ENCODE assay signal across 26 cellular contexts in the genomic region with DNA sequence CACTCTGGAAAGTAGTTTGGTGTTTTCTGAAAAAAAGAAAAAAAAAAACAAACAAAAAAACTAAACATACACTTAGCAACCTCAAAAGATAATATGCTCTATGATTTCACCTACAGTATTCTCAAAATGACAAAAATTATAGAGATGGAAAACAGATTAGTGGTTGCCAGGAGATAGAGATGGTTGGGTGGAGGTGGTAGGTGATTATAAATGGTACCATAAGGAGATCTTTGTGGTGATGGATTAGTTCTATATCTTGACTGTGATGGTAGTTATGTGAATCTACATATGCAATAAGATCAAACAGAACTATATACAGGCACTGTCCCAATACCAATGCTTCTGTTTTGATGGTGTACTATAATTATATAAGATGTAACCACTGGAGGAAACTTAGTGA. TPM values are rescaled to one million over a fixed set of nuclear protein-coding genes. Genes with fewer than 3 reads are reported as not detected.
DNase-seq lines count a peak whose midpoint lies in the region; ATAC-seq and TF ChIP-seq lines count a peak whose summit lies in the region.
"Had no signal": no experiment of that assay in that cellular context is flagged by ENCODE, and none has a peak within 500 bp of the region (broad histone marks: within the 10 kb centered on the region; RNA-seq: fewer than 3 reads in every experiment).

No MANE protein-coding gene starts in this region.

- H3K36me3 ChIP-seq in HEK293 (ENCODE audit: control insufficient read depth in 2 of 2, insufficient read depth in 1 of 2, low read length in 2 of 2) = no peaks in the 10 kb centered on the region
- no peaks in the 10 kb centered on the region for H3K36me3 ChIP-seq in naive thymus-derived CD4-positive, alpha-beta T cell (ENCODE audit: control insufficient read depth in 2 of 3, insufficient read depth in 3 of 3, low read length in 3 of 3)
- H3K36me3 ChIP-seq: brain microvascular endothelial cell, gastrocnemius medialis, ovary, upper lobe of right lung had no signal

- intact Hi-C loops in activated naive CD4-positive, alpha-beta T cell treated with anti-CD3 and anti-CD28 coated beads for 36 hours (cut with micrococcal nuclease) = no loop called here
- intact Hi-C loops in activated T-helper 1 cell treated with anti-CD3 and anti-CD28 coated beads, Interleukin-12 subunit alpha, Interleukin-12 subunit beta, Interleukin-2, Interleukin-4 antibody, amounts not matched to agents 30 ng/mL and 10 ng/mL and 1 ng/mL, durations not matched to agents 14 hours and 24 hours and 36 hours (cut with micrococcal nuclease) = loop anchor here (1.0 kb wide), 2 partner anchors 16 to 32 kb away; partner anchors contain the start of gene PTBP3
- intact Hi-C loops in naive thymus-derived CD4-positive, alpha-beta T cell (cut with micrococcal nuclease) = no loop called here

- no peak overlapping the region for H3K27ac ChIP-seq in HEK293 (ENCODE audit: extremely low read depth, low read depth, low read length)
- no peak overlapping the region for H3K27ac ChIP-seq in naive thymus-derived CD4-positive, alpha-beta T cell (ENCODE audit: low read depth, low read length)
- H3K27ac ChIP-seq: BLaER1, brain microvascular endothelial cell, gastrocnemius medialis, ovary, upper lobe of right lung had no signal

- H3K9me3 ChIP-seq in HEK293 (ENCODE audit: control insufficient read depth, insufficient read depth, low read depth, low read length) = no peaks in the 10 kb centered on the region
- no peaks in the 10 kb centered on the region for H3K9me3 ChIP-seq in naive thymus-derived CD4-positive, alpha-beta T cell (ENCODE audit: control insufficient read depth in 2 of 3, low read length in 3 of 3)
- H3K9me3 ChIP-seq: gastrocnemius medialis, ovary, upper lobe of right lung had no signal

- peaks cover 37% of the 10 kb centered on the region for H3K4me1 Mint-ChIP-seq in activated naive CD4-positive, alpha-beta T cell treated with anti-CD3 and anti-CD28 coated beads for 36 hours (ENCODE audit: low read depth)
- peaks cover 25% of the 10 kb centered on the region for H3K4me1 Mint-ChIP-seq in activated naive CD4-positive, alpha-beta T cell treated with anti-CD3 and anti-CD28 coated beads, Interleukin-2, amount 10 ng/mL, durations not matched to agents 7 days and 5 days
- peaks cover 38% of the 10 kb centered on the region for H3K4me1 Mint-ChIP-seq in activated T-helper 1 cell treated with anti-CD3 and anti-CD28 coated beads, Interleukin-12 subunit alpha, Interleukin-12 subunit beta, Interleukin-2, Interleukin-4 antibody, amounts not matched to agents 30 ng/mL and 10 ng/mL and 1 ng/mL, durations not matched to agents 14 hours and 24 hours and 36 hours (ENCODE audit: low read depth)
- H3K4me1 Mint-ChIP-seq in naive thymus-derived CD4-positive, alpha-beta T cell = peaks cover 36 to 74% (median 63%) of the 10 kb centered on the region in 7 donors

- H3K9me3 Mint-ChIP-seq in activated naive CD4-positive, alpha-beta T cell treated with anti-CD3 and anti-CD28 coated beads for 36 hours = peaks cover 2% of the 10 kb centered on the region
- H3K9me3 Mint-ChIP-seq in activated naive CD4-positive, alpha-beta T cell treated with anti-CD3 and anti-CD28 coated beads, Interleukin-2, amount 10 ng/mL, durations not matched to agents 7 days and 5 days = no peaks in the 10 kb centered on the region
- H3K9me3 Mint-ChIP-seq in activated T-helper 1 cell treated with anti-CD3 and anti-CD28 coated beads, Interleukin-12 subunit alpha, Interleukin-12 subunit beta, Interleukin-2, Interleukin-4 antibody, amounts not matched to agents 30 ng/mL and 10 ng/mL and 1 ng/mL, durations not matched to agents 14 hours and 24 hours and 36 hours = no peaks in the 10 kb centered on the region
- H3K9me3 Mint-ChIP-seq in naive thymus-derived CD4-positive, alpha-beta T cell = peaks cover 0 to 2% (median 0%) of the 10 kb centered on the region in 11 donors
- H3K9me3 Mint-ChIP-seq: activated CD4-positive, alpha-beta T cell treated with anti-CD3 and anti-CD28 coated beads, Interleukin-2, amount 10 ng/mL, durations not matched to agents 24 days and 14 days; H9; stimulated activated memory B cell treated with anti-CD40 and anti-IgM and Interleukin-4, amounts not matched to agents 10 μg/mL and 1 μg/mL and 100 μg/mL, for 72 hours had no signal

- no peaks in the 10 kb centered on the region for H3K27me3 Mint-ChIP-seq in activated naive CD4-positive, alpha-beta T cell treated with anti-CD3 and anti-CD28 coated beads for 36 hours (ENCODE audit: low read depth)
- H3K27me3 Mint-ChIP-seq in activated naive CD4-positive, alpha-beta T cell treated with anti-CD3 and anti-CD28 coated beads, Interleukin-2, amount 10 ng/mL, durations not matched to agents 7 days and 5 days = no peaks in the 10 kb centered on the region
- H3K27me3 Mint-ChIP-seq in activated T-helper 1 cell treated with anti-CD3 and anti-CD28 coated beads, Interleukin-12 subunit alpha, Interleukin-12 subunit beta, Interleukin-2, Interleukin-4 antibody, amounts not matched to agents 30 ng/mL and 10 ng/mL and 1 ng/mL, durations not matched to agents 14 hours and 24 hours and 36 hours (ENCODE audit: insufficient read depth) = no peaks in the 10 kb centered on the region
- H3K27me3 Mint-ChIP-seq in naive thymus-derived CD4-positive, alpha-beta T cell = no peaks in the 10 kb centered on the region
- H3K27me3 Mint-ChIP-seq: activated CD4-positive, alpha-beta T cell treated with anti-CD3 and anti-CD28 coated beads, Interleukin-2, amount 10 ng/mL, durations not matched to agents 24 days and 14 days; stimulated activated memory B cell treated with anti-CD40 and anti-IgM and Interleukin-4, amounts not matched to agents 10 μg/mL and 1 μg/mL and 100 μg/mL, for 72 hours had no signal

- H3K4me1 ChIP-seq in HEK293 (ENCODE audit: control insufficient read depth, insufficient read depth, low read length) = peaks cover 4% of the 10 kb centered on the region; the same call in 1 of the 2 replicates
- H3K4me1 ChIP-seq in naive thymus-derived CD4-positive, alpha-beta T cell (ENCODE audit: control insufficient read depth in 2 of 2, insufficient read depth in 2 of 2, low read length in 2 of 2) = peaks cover 5% of the 10 kb centered on the region in 2 donors

- no peak overlapping the region for H3K4me3 ChIP-seq in HEK293 (ENCODE audit: low read depth, low read length)
- no peak overlapping the region for H3K4me3 ChIP-seq in naive thymus-derived CD4-positive, alpha-beta T cell (ENCODE audit: low read length)
- H3K4me3 ChIP-seq: BLaER1, gastrocnemius medialis, lung, ovary, upper lobe of right lung had no signal

- ATAC-seq in naive thymus-derived CD4-positive, alpha-beta T cell = peak; percentile 26
- no peak for ATAC-seq in GM19351 (IDR thresholded peaks at IDR 0.05; ENCODE audit: unreplicated experiment)
- ATAC-seq: gastrocnemius medialis; Panc1; stimulated activated memory B cell treated with anti-CD40 and anti-IgM and Interleukin-4, amounts not matched to agents 10 μg/mL and 1 μg/mL and 100 μg/mL, for 72 hours; upper lobe of right lung had no signal

- H3K27me3 ChIP-seq in naive thymus-derived CD4-positive, alpha-beta T cell (ENCODE audit: control insufficient read depth in 2 of 2, insufficient read depth in 2 of 2, low read length in 2 of 2) = no peaks in the 10 kb centered on the region
- H3K27me3 ChIP-seq: BLaER1, brain microvascular endothelial cell, gastrocnemius medialis, ovary, upper lobe of right lung had no signal

- no peak for DNase-seq in activated naive CD4-positive, alpha-beta T cell treated with anti-CD3 and anti-CD28 coated beads for 36 hours
- DNase-seq in activated naive CD4-positive, alpha-beta T cell treated with anti-CD3 and anti-CD28 coated beads, Interleukin-2, amount 10 ng/mL, durations not matched to agents 7 days and 5 days = no peak
- DNase-seq in activated T-helper 1 cell treated with anti-CD3 and anti-CD28 coated beads, Interleukin-12 subunit alpha, Interleukin-12 subunit beta, Interleukin-2, Interleukin-4 antibody, amounts not matched to agents 30 ng/mL and 10 ng/mL and 1 ng/mL, durations not matched to agents 14 hours and 24 hours and 36 hours (ENCODE audit: low spot score) = no peak
- no peak for DNase-seq in naive thymus-derived CD4-positive, alpha-beta T cell
- DNase-seq in NCI-H2171 (lab: John Stamatoyannopoulos, UW) = no peak
- no peak for DNase-seq in NCI-H146 treated with DMSO at 0.1 percent for 48 hours (lab: John Stamatoyannopoulos, UW; ENCODE audit: unreplicated experiment)
- DNase-seq: activated CD4-positive, alpha-beta T cell treated with anti-CD3 and anti-CD28 coated beads, Interleukin-2, amount 10 ng/mL, durations not matched to agents 24 days and 14 days; activated gamma-delta T cell; amygdala; brain microvascular endothelial cell; DMS153; gastrocnemius medialis; H9; NCI-H1436; NCI-H2081 treated with DMSO at 0.1 percent for 48 hours; NCI-H345; ovary; SHP77; stimulated activated CD4-positive, alpha-beta T cell treated with anti-CD3 and anti-CD28 coated beads, Interleukin-15, amount 100 ng/mL, for 24 hours; upper lobe of right lung had no signal

- no peak for TF ChIP-seq CTCF in HEK293 (tag by site-specific recombination; IDR thresholded peaks at IDR 0.05)

- H3K4me3 Mint-ChIP-seq in activated naive CD4-positive, alpha-beta T cell treated with anti-CD3 and anti-CD28 coated beads for 36 hours = no peak overlapping the region
- H3K4me3 Mint-ChIP-seq in activated naive CD4-positive, alpha-beta T cell treated with anti-CD3 and anti-CD28 coated beads, Interleukin-2, amount 10 ng/mL, durations not matched to agents 7 days and 5 days = no peak overlapping the region
- no peak overlapping the region for H3K4me3 Mint-ChIP-seq in activated T-helper 1 cell treated with anti-CD3 and anti-CD28 coated beads, Interleukin-12 subunit alpha, Interleukin-12 subunit beta, Interleukin-2, Interleukin-4 antibody, amounts not matched to agents 30 ng/mL and 10 ng/mL and 1 ng/mL, durations not matched to agents 14 hours and 24 hours and 36 hours
- H3K4me3 Mint-ChIP-seq in naive thymus-derived CD4-positive, alpha-beta T cell = peak overlapping the region in 2 of 10 donors; percentile 7 to 14
- H3K4me3 Mint-ChIP-seq: activated CD4-positive, alpha-beta T cell treated with anti-CD3 and anti-CD28 coated beads, Interleukin-2, amount 10 ng/mL, durations not matched to agents 24 days and 14 days; H9; stimulated activated memory B cell treated with anti-CD40 and anti-IgM and Interleukin-4, amounts not matched to agents 10 μg/mL and 1 μg/mL and 100 μg/mL, for 72 hours had no signal

- H3K27ac Mint-ChIP-seq in activated naive CD4-positive, alpha-beta T cell treated with anti-CD3 and anti-CD28 coated beads for 36 hours = peak overlapping the region; percentile 4
- no peak overlapping the region for H3K27ac Mint-ChIP-seq in activated naive CD4-positive, alpha-beta T cell treated with anti-CD3 and anti-CD28 coated beads, Interleukin-2, amount 10 ng/mL, durations not matched to agents 7 days and 5 days
- H3K27ac Mint-ChIP-seq in activated T-helper 1 cell treated with anti-CD3 and anti-CD28 coated beads, Interleukin-12 subunit alpha, Interleukin-12 subunit beta, Interleukin-2, Interleukin-4 antibody, amounts not matched to agents 30 ng/mL and 10 ng/mL and 1 ng/mL, durations not matched to agents 14 hours and 24 hours and 36 hours = peak overlapping the region; percentile 50
- H3K27ac Mint-ChIP-seq in naive thymus-derived CD4-positive, alpha-beta T cell = peak overlapping the region in 5 of 9 donors; percentile 0 to 11 (median 1)
- H3K27ac Mint-ChIP-seq: activated CD4-positive, alpha-beta T cell treated with anti-CD3 and anti-CD28 coated beads, Interleukin-2, amount 10 ng/mL, durations not matched to agents 24 days and 14 days; stimulated activated memory B cell treated with anti-CD40 and anti-IgM and Interleukin-4, amounts not matched to agents 10 μg/mL and 1 μg/mL and 100 μg/mL, for 72 hours had no signal

- CTCF ChIA-PET in activated naive CD4-positive, alpha-beta T cell treated with anti-CD3 and anti-CD28 coated beads for 36 hours (lab: Charles Lee) = no interaction called here
- CTCF ChIA-PET in activated naive CD4-positive, alpha-beta T cell treated with anti-CD3 and anti-CD28 coated beads, Interleukin-2, amount 10 ng/mL, durations not matched to agents 7 days and 5 days (lab: Charles Lee) = no interaction called here
- CTCF ChIA-PET in HEK293 (lab: Yijun Ruan, JAX) = no interaction called here
- CTCF ChIA-PET in naive thymus-derived CD4-positive, alpha-beta T cell (lab: Charles Lee) = no interaction called here

- POLR2A ChIA-PET in HEK293 (lab: Yijun Ruan, JAX) = no interaction called here
- POLR2A ChIA-PET in naive thymus-derived CD4-positive, alpha-beta T cell (lab: Charles Lee) = interaction anchor here (0.6 kb wide), 1 partner anchor 191 kb away, joined by 5 read pairs; no protein-coding TSS in a partner anchor

- H3K36me3 Mint-ChIP-seq in activated naive CD4-positive, alpha-beta T cell treated with anti-CD3 and anti-CD28 coated beads for 36 hours (ENCODE audit: low read depth) = peaks cover 7% of the 10 kb centered on the region
- peaks cover 23% of the 10 kb centered on the region for H3K36me3 Mint-ChIP-seq in activated naive CD4-positive, alpha-beta T cell treated with anti-CD3 and anti-CD28 coated beads, Interleukin-2, amount 10 ng/mL, durations not matched to agents 7 days and 5 days
- peaks cover 12% of the 10 kb centered on the region for H3K36me3 Mint-ChIP-seq in activated T-helper 1 cell treated with anti-CD3 and anti-CD28 coated beads, Interleukin-12 subunit alpha, Interleukin-12 subunit beta, Interleukin-2, Interleukin-4 antibody, amounts not matched to agents 30 ng/mL and 10 ng/mL and 1 ng/mL, durations not matched to agents 14 hours and 24 hours and 36 hours (ENCODE audit: low read depth)
- H3K36me3 Mint-ChIP-seq in naive thymus-derived CD4-positive, alpha-beta T cell = peaks cover 3 to 30% (median 16%) of the 10 kb centered on the region in 5 donors

RNA-seq across cellular contexts. Expression of gene PTBP3, which starts 32.0 kb away (rescaled TPM):
- 10 to 100 TPM; 87.8 to 92.6 TPM for total RNA-seq in activated naive CD4-positive, alpha-beta T cell treated with anti-CD3 and anti-CD28 coated beads for 36 hours
- 101 TPM in 2 replicates for total RNA-seq in activated T-helper 1 cell treated with anti-CD3 and anti-CD28 coated beads, Interleukin-12 subunit alpha, Interleukin-12 subunit beta, Interleukin-2, Interleukin-4 antibody, amounts not matched to agents 30 ng/mL and 10 ng/mL and 1 ng/mL, durations not matched to agents 14 hours and 24 hours and 36 hours
- 100 to 1,000 TPM in 4 of 5 experiments, 10 to 100 TPM in 1; 99.2 to 148 (median 124) TPM for total RNA-seq in naive thymus-derived CD4-positive, alpha-beta T cell
- polyA plus RNA-seq in naive thymus-derived CD4-positive, alpha-beta T cell = 10 to 100 TPM; 28.8 to 39.8 TPM
